Comparison of ENCODE assay signal across 8 cellular contexts in the genomic region with DNA sequence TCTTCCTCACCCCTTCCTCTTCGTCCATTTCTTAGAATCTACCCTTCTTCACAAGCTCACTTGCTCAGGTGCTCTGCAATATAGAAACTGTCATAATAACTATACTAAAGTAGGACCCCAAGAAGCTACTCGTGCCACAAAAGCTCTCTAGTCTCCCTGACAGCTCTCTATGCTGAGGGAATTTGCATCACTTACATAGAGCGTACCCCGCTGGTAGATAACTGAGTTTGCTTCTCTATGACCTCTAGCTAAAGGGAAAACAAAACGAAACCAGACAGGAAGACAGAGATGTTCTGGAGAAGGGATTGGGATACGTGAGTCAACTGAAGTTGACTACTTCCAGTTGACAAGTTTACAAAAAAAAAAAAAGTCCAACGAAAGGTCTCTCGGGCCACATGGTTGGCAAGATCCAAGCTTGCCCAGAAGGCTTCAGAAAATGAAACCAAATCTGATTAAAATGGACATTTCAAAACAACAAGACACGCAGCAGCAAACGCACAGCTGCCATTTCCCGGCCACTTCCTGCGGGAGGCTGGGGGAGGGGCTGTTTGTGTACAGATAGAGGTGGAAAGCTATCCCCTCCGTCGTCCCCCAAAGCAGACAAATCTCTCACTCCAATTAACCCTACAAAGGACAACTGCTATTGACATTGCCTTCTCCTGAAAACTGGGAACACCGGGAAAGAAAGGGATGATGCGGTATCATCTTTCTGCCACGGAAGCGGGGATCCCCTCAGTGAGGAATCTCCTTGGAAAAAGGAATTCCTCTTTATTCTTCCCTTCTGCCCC. TPM values are rescaled to one million over a fixed set of nuclear protein-coding genes. Genes with fewer than 3 reads are reported as not detected.
DNase-seq lines count a peak whose midpoint lies in the region; ATAC-seq, FAIRE-seq and TF ChIP-seq lines count a peak whose summit lies in the region.

No MANE protein-coding gene starts in this region.

- peaks cover 7% of the 10 kb centered on the region for H3K36me3 ChIP-seq in effector memory CD4-positive, alpha-beta T cell (ENCODE audit: control insufficient read depth, insufficient read depth, low read length)

- H3K27ac ChIP-seq in effector memory CD4-positive, alpha-beta T cell (ENCODE audit: insufficient read depth, low read length, poor library complexity, severe bottlenecking), result peak overlapping the region; percentile 98

- DNase-seq in A172 (ENCODE audit: low spot score) (peak; percentile 36), GM12891 (ENCODE audit: insufficient read length, low spot score) (no peak), NCI-H345 treated with DMSO at 0.1 percent for 48 hours (lab: John Stamatoyannopoulos, UW; ENCODE audit: unreplicated experiment) (peak; percentile 38), lung microvascular endothelial cell (ENCODE audit: low read depth in 2 of 2) (peak; percentile 82 to 91)
- DNase-seq in activated CD8-positive, alpha-beta T cell treated with anti-CD3 and anti-CD28 coated beads for 36 hours, result peak; percentile 83
- DNase-seq in effector memory CD4-positive, alpha-beta T cell, result peak; percentile 36 to 65 (median 49)
- peak; percentile 43 to 53 for DNase-seq in stimulated activated CD8-positive, alpha-beta memory T cell treated with anti-CD3 and anti-CD28 coated beads, Interleukin-7, amount 100 ng/mL, for 4 hours (ENCODE audit: low read depth in 2 of 2)

- H3K9me3 ChIP-seq in effector memory CD4-positive, alpha-beta T cell (ENCODE audit: control insufficient read depth, low read length), result no peaks in the 10 kb centered on the region

- H3K9me3 Mint-ChIP-seq in activated CD8-positive, alpha-beta T cell treated with anti-CD3 and anti-CD28 coated beads for 36 hours, result no peaks in the 10 kb centered on the region

- POLR2A ChIA-PET in activated CD8-positive, alpha-beta T cell treated with anti-CD3 and anti-CD28 coated beads for 36 hours (lab: Charles Lee), result interaction anchor here (0.6 to 9.6 kb wide), 25 partner anchors 8 to 512 kb away, joined by 3 to 95 read pairs (median 4); a partner anchor contains a TSS

- ATAC-seq in activated CD8-positive, alpha-beta T cell treated with anti-CD3 and anti-CD28 coated beads for 36 hours, result no peak
- ATAC-seq in HG03520 (IDR thresholded peaks at IDR 0.05; ENCODE audit: unreplicated experiment), result no peak

- intact Hi-C loops in activated CD8-positive, alpha-beta T cell treated with anti-CD3 and anti-CD28 coated beads for 36 hours (cut with micrococcal nuclease), result loop anchor here (1.0 kb wide), 1 partner anchor 7 kb away; no protein-coding TSS in a partner anchor

- H3K4me3 Mint-ChIP-seq in activated CD8-positive, alpha-beta T cell treated with anti-CD3 and anti-CD28 coated beads for 36 hours, result peak overlapping the region; percentile 92

- FAIRE-seq in GM12891 (lab: Jason Lieb, UNC), result peak; percentile 54

- H3K27ac Mint-ChIP-seq in activated CD8-positive, alpha-beta T cell treated with anti-CD3 and anti-CD28 coated beads for 36 hours, result peak overlapping the region; percentile 85

- H3K4me3 ChIP-seq in effector memory CD4-positive, alpha-beta T cell (ENCODE audit: insufficient read depth, low read depth, low read length, poor library complexity, severe bottlenecking), result peak overlapping the region; percentile 100

- H3K4me1 ChIP-seq in effector memory CD4-positive, alpha-beta T cell (ENCODE audit: control insufficient read depth, insufficient read depth, low read length, poor library complexity, severe bottlenecking), result peaks cover 40% of the 10 kb centered on the region

- CTCF ChIA-PET in activated CD8-positive, alpha-beta T cell treated with anti-CD3 and anti-CD28 coated beads for 36 hours (lab: Charles Lee), result interaction anchor here (0.6 to 2.4 kb wide), 10 partner anchors 8 to 848 kb away, joined by 3 to 10 read pairs (median 4); a partner anchor contains a TSS

- TF ChIP-seq POLR2A in GM12891 (IDR thresholded peaks at IDR 0.05; ENCODE audit: low read depth, low read length), result 0 out of 2 replicates have a peak, but pooled peaks have one; percentile 19

- H3K4me1 Mint-ChIP-seq in activated CD8-positive, alpha-beta T cell treated with anti-CD3 and anti-CD28 coated beads for 36 hours (ENCODE audit: low read depth), result peaks cover 72% of the 10 kb centered on the region

- no peak for TF ChIP-seq CTCF in activated CD8-positive, alpha-beta T cell treated with anti-CD3 and anti-CD28 coated beads for 36 hours (IDR thresholded peaks at IDR 0.05)

- no peaks in the 10 kb centered on the region for H3K27me3 Mint-ChIP-seq in activated CD8-positive, alpha-beta T cell treated with anti-CD3 and anti-CD28 coated beads for 36 hours

- H3K27me3 ChIP-seq in effector memory CD4-positive, alpha-beta T cell (replicated peaks; ENCODE audit: control insufficient read depth, insufficient read depth, low read length, poor library complexity, severe bottlenecking), result no peaks in the 10 kb centered on the region

- peaks cover 28% of the 10 kb centered on the region for H3K36me3 Mint-ChIP-seq in activated CD8-positive, alpha-beta T cell treated with anti-CD3 and anti-CD28 coated beads for 36 hours (ENCODE audit: low read depth)

TF ChIP-seq in GM12891, 5 proteins besides CTCF, POLR2A, EP300 and RAD21:
- peak; percentile 12; the same call in 1 of the 2 replicates for TF ChIP-seq SPI1 (IDR thresholded peaks at IDR 0.05; ENCODE audit: low read depth, low read length)
- no peak for TF ChIP-seq PAX5 (IDR thresholded peaks at IDR 0.05; ENCODE audit: insufficient read depth, low read length, severe bottlenecking)
- TF ChIP-seq TAF1 (IDR thresholded peaks at IDR 0.05; ENCODE audit: low read depth, low read length), result no peak; the same call in 1 of the 2 replicates
- 0 out of 2 replicates have a peak, but pooled peaks have one; percentile 23 for TF ChIP-seq POU2F2 (IDR thresholded peaks at IDR 0.05; ENCODE audit: low read depth, low read length)
- no peak for TF ChIP-seq POLR2AphosphoS5 (IDR thresholded peaks at IDR 0.05; ENCODE audit: low read depth, low read length)
TF ChIP-seq in GM12891: peak in this region for 2.

RNA-seq across cellular contexts. Expression of a gene that starts 1.3 kb away (rescaled TPM):
- total RNA-seq in A172 (2014; rRNA removed; shearing (Covaris generic)), result 16.6 and 20.9 TPM in 2 replicates
- 32.1 TPM for polyA plus RNA-seq in GM12891 (2012; ENCODE audit: low read depth, missing spikeins)
- 10 to 100 TPM; 80.1 to 89.3 TPM for total RNA-seq in activated CD8-positive, alpha-beta T cell treated with anti-CD3 and anti-CD28 coated beads for 36 hours
- total RNA-seq in lung microvascular endothelial cell, result 15.9 and 22.6 TPM in 2 replicates

RNA-seq across cellular contexts. Expression of a gene that starts 16.9 kb away (rescaled TPM):
- 710 and 775 TPM in 2 replicates for total RNA-seq in A172 (2014; rRNA removed; shearing (Covaris generic))
- 754 TPM for polyA plus RNA-seq in GM12891 (2012; ENCODE audit: low read depth, missing spikeins)
- total RNA-seq in activated CD8-positive, alpha-beta T cell treated with anti-CD3 and anti-CD28 coated beads for 36 hours, result 100 to 1,000 TPM; 859 to 869 TPM
- total RNA-seq in lung microvascular endothelial cell, result 444 and 495 TPM in 2 replicates

RNA-seq across cellular contexts. Expression of a gene that starts 59.2 kb away (rescaled TPM):
- 188 and 222 TPM in 2 replicates for total RNA-seq in A172 (2014; rRNA removed; shearing (Covaris generic))
- 158 TPM for polyA plus RNA-seq in GM12891 (2012; ENCODE audit: low read depth, missing spikeins)
- total RNA-seq in activated CD8-positive, alpha-beta T cell treated with anti-CD3 and anti-CD28 coated beads for 36 hours, result 100 to 1,000 TPM; 381 to 406 TPM
- 45.2 and 50.3 TPM in 2 replicates for total RNA-seq in lung microvascular endothelial cell
